In the genomic region with DNA sequence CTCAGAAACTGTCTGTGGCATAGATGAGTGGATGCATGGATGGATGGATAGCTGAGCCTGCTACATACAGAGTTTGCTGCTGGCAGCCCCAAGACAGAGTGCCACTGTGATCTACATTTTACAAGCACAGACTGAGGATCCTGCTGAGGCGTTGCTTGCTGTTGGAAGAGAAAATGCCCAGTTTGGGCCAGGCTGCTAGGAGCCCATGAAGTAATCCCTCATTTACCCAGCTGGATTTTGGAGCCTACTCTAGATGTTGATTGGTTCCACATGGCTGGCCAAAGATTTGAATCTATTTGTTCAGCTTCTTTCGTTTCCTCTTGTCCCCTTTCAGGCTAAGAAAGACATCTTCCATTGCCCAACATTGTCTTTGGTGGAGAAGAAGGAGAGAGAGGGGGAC, we compare ENCODE assay signal across 14 cellular contexts.
DNase-seq lines count a peak whose midpoint lies in the region; ATAC-seq and TF ChIP-seq lines count a peak whose summit lies in the region.
"Had no signal": no experiment of that assay in that cellular context is flagged by ENCODE, and none has a peak within 500 bp of the region (broad histone marks: within the 10 kb centered on the region; RNA-seq: fewer than 3 reads in every experiment).

No MANE protein-coding gene starts in this region.

- TF ChIP-seq CTCF in MCF 10A (IDR thresholded peaks at IDR 0.05; ENCODE audit: unreplicated experiment): no peak

- H4K20me1 ChIP-seq in BLaER1 treated with 17β-estradiol and CSF1 and Interleukin-3, amounts not matched to agents 10 nM and 100 nM: no peaks in the 10 kb centered on the region

- CTCF ChIA-PET in MCF 10A (lab: Yijun Ruan, JAX): interaction anchor here (1.4 kb wide), 1 partner anchor 27 kb away, joined by 4 read pairs; no protein-coding TSS in a partner anchor

- no peak overlapping the region for H3K4me3 ChIP-seq in BLaER1 treated with 17β-estradiol and CSF1 and Interleukin-3, amounts not matched to agents 10 nM and 100 nM
- H3K4me3 ChIP-seq in adipocyte (ENCODE audit: low read length): no peak overlapping the region
- H3K4me3 ChIP-seq: GM12878 had no signal

- H3K27me3 Mint-ChIP-seq in MCF 10A (ENCODE audit: insufficient read depth, unreplicated experiment): peaks cover 34% of the 10 kb centered on the region

- H3K9me3 Mint-ChIP-seq in MCF 10A (ENCODE audit: unreplicated experiment): no peaks in the 10 kb centered on the region

- no peaks in the 10 kb centered on the region for H3K36me3 ChIP-seq in BLaER1 treated with 17β-estradiol and CSF1 and Interleukin-3, amounts not matched to agents 10 nM and 100 nM
- H3K36me3 ChIP-seq in adipocyte (ENCODE audit: control insufficient read depth, insufficient read depth, low read length, severe bottlenecking): no peaks in the 10 kb centered on the region

- peak overlapping the region in 7 of 11 experiments; percentile 8 to 52 (median 30); a peak in 9 of 22 replicates for H3K4me2 ChIP-seq in BLaER1 treated with 17β-estradiol and CSF1 and Interleukin-3, amounts not matched to agents 10 nM and 100 nM

- H3K9me3 ChIP-seq in BLaER1 treated with 17β-estradiol and CSF1 and Interleukin-3, amounts not matched to agents 10 nM and 100 nM (replicated peaks in 1 of 11): no peaks in the 10 kb centered on the region
- no peaks in the 10 kb centered on the region for H3K9me3 ChIP-seq in adipocyte (ENCODE audit: control insufficient read depth, low read length)
- H3K9me3 ChIP-seq: Caco-2 had no signal

- peaks cover 0 to 11% (median 7%) of the 10 kb centered on the region in 10 experiments; a peak in 12 of 20 replicates for H3K4me1 ChIP-seq in BLaER1 treated with 17β-estradiol and CSF1 and Interleukin-3, amounts not matched to agents 10 nM and 100 nM
- peaks cover 5% of the 10 kb centered on the region for H3K4me1 ChIP-seq in adipocyte (ENCODE audit: control insufficient read depth, insufficient read depth, low read length)
- H3K4me1 ChIP-seq: Caco-2 had no signal

- no peak overlapping the region for H3K4me3 Mint-ChIP-seq in MCF 10A (ENCODE audit: unreplicated experiment)
- H3K4me3 Mint-ChIP-seq: B cell; CD4-positive, CD25-positive, alpha-beta regulatory T cell; H9 had no signal

- no peaks in the 10 kb centered on the region for H3K36me3 Mint-ChIP-seq in MCF 10A (ENCODE audit: insufficient read depth, unreplicated experiment)
- H3K36me3 Mint-ChIP-seq: CD4-positive, CD25-positive, alpha-beta regulatory T cell had no signal

- DNase-seq in adipocyte (ENCODE audit: low read depth): peak; percentile 17
- DNase-seq in fibroblast of peridontal ligament (ENCODE audit: extremely low read depth): peak; percentile 9
- peak; percentile 9 for DNase-seq in pons (ENCODE audit: low spot score)
- no peak for DNase-seq in MCF 10A (ENCODE audit: unreplicated experiment)
- DNase-seq: Caco-2; CD4-positive, CD25-positive, alpha-beta regulatory T cell; H9; KG1 had no signal

- no peak overlapping the region for H3K9ac ChIP-seq in BLaER1 treated with 17β-estradiol and CSF1 and Interleukin-3, amounts not matched to agents 10 nM and 100 nM
- no peak overlapping the region for H3K9ac ChIP-seq in adipocyte (ENCODE audit: low read length)

- ATAC-seq in SK-N-SH treated with all-trans-retinoic acid at 6 μM for 48 hours (no peak), GM21529 (IDR thresholded peaks at IDR 0.05; ENCODE audit: unreplicated experiment) (no peak)
- ATAC-seq: GM12878, HepG2 had no signal

- H3K27me3 ChIP-seq in BLaER1 treated with 17β-estradiol and CSF1 and Interleukin-3, amounts not matched to agents 10 nM and 100 nM: no peaks in the 10 kb centered on the region
- H3K27me3 ChIP-seq in adipocyte (replicated peaks; ENCODE audit: control insufficient read depth, insufficient read depth, low read length): no peaks in the 10 kb centered on the region

- no peak overlapping the region for H3K27ac Mint-ChIP-seq in MCF 10A (ENCODE audit: low read depth, unreplicated experiment)
- H3K27ac Mint-ChIP-seq: B cell; CD4-positive, CD25-positive, alpha-beta regulatory T cell; H9 had no signal

- POLR2A ChIA-PET in MCF 10A (lab: Yijun Ruan, JAX): interaction anchor here (0.7 kb wide), 1 partner anchor 53 kb away, joined by 3 read pairs; no protein-coding TSS in a partner anchor

- intact Hi-C loops in MCF 10A (cut with micrococcal nuclease): no loop called here

- no peaks in the 10 kb centered on the region for H3K4me1 Mint-ChIP-seq in MCF 10A (ENCODE audit: insufficient read depth, unreplicated experiment)
- H3K4me1 Mint-ChIP-seq: B cell; CD4-positive, CD25-positive, alpha-beta regulatory T cell had no signal

- no TSS peak for BruUV-seq in MCF 10A (replicated peaks; lab: Mats Ljungman, UMichigan)

- no peak overlapping the region for H3K27ac ChIP-seq in BLaER1 treated with 17β-estradiol and CSF1 and Interleukin-3, amounts not matched to agents 10 nM and 100 nM

TF ChIP-seq in SK-N-SH treated with all-trans-retinoic acid at 6 μM for 48 hours, 23 proteins besides CTCF, POLR2A, EP300 and RAD21:
- TF ChIP-seq ZNF565 (CRISPR knock-in tag; conservative IDR thresholded peaks at IDR 0.05; ENCODE audit: low read depth) (no peak), ZNF70 (CRISPR knock-in tag; IDR thresholded peaks at IDR 0.05) (no peak), ISL1 (CRISPR knock-in tag; IDR thresholded peaks at IDR 0.05) (no peak), OSR1 (CRISPR knock-in tag; IDR thresholded peaks at IDR 0.05) (no peak), ESRRG (CRISPR knock-in tag; IDR thresholded peaks at IDR 0.05) (no peak)
- TF ChIP-seq, protein P1, sequence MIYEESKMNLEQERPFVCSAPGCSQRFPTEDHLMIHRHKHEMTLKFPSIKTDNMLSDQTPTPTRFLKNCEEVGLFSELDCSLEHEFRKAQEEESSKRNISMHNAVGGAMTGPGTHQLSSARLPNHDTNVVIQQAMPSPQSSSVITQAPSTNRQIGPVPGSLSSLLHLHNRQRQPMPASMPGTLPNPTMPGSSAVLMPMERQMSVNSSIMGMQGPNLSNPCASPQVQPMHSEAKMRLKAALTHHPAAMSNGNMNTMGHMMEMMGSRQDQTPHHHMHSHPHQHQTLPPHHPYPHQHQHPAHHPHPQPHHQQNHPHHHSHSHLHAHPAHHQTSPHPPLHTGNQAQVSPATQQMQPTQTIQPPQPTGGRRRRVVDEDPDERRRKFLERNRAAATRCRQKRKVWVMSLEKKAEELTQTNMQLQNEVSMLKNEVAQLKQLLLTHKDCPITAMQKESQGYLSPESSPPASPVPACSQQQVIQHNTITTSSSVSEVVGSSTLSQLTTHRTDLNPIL (CRISPR knock-in tag; IDR thresholded peaks at IDR 0.05; ENCODE audit: low read depth): no peak
- TF ChIP-seq, protein P2, sequence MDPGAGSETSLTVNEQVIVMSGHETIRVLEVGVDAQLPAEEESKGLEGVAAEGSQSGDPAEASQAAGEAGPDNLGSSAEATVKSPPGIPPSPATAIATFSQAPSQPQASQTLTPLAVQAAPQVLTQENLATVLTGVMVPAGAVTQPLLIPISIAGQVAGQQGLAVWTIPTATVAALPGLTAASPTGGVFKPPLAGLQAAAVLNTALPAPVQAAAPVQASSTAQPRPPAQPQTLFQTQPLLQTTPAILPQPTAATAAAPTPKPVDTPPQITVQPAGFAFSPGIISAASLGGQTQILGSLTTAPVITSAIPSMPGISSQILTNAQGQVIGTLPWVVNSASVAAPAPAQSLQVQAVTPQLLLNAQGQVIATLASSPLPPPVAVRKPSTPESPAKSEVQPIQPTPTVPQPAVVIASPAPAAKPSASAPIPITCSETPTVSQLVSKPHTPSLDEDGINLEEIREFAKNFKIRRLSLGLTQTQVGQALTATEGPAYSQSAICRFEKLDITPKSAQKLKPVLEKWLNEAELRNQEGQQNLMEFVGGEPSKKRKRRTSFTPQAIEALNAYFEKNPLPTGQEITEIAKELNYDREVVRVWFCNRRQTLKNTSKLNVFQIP (CRISPR knock-in tag; IDR thresholded peaks at IDR 0.05; ENCODE audit: borderline replicate concordance, low read depth): no peak
